In the genomic region with DNA sequence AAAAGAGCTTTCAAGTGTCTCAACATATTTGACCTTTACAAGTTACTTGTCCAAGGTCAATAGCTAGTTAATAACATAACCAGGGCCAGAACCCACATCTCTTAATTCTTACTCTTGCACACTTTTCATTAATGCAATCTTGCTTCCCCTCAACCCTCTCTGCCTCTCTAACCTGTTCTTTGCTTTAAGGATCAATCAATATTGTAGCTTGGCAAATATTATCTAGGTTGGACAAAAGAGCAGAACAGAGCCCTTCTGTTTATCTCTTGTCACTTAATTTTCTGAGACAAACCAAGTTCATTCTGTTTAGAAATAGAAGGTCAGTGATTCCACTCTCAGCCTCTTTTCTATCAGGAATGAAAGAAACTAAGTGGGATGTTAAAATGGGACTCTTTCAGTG, we compare ENCODE assay signal across 40 cellular contexts.
"Had no signal": no experiment of that assay in that cellular context is flagged by ENCODE, and none has a peak within 500 bp of the region (broad histone marks: within the 10 kb centered on the region; RNA-seq: fewer than 3 reads in every experiment).

No MANE protein-coding gene starts in this region.

- H3K27ac Mint-ChIP-seq: activated naive CD4-positive, alpha-beta T cell treated with anti-CD3 and anti-CD28 coated beads for 36 hours; activated naive CD4-positive, alpha-beta T cell treated with anti-CD3 and anti-CD28 coated beads, Interleukin-2, amount 10 ng/mL, durations not matched to agents 7 days and 5 days; activated naive CD4-positive, alpha-beta T cell treated with anti-CD3 and anti-CD28 coated beads, Interleukin-2, amount 50 U/mL, for 24 hours; activated naive CD4-positive, alpha-beta T cell treated with anti-CD3 and anti-CD28 coated beads, Interleukin-2, amount 50 U/mL, for 72 hours; activated naive CD8-positive, alpha-beta T cell; activated naive CD8-positive, alpha-beta T cell treated with anti-CD3 and anti-CD28 coated beads for 36 hours; activated naive CD8-positive, alpha-beta T cell treated with anti-CD3 and anti-CD28 coated beads, Interleukin-2, amount 10 ng/mL, durations not matched to agents 7 days and 5 days; activated naive CD8-positive, alpha-beta T cell treated with anti-CD3 and anti-CD28 coated beads, Interleukin-2, amount 50 U/mL, for 24 hours; activated T-cell treated with anti-CD3 and anti-CD28 coated beads, Interleukin-2, amount 50 U/mL, for 24 hours; activated T-cell treated with anti-CD3 and anti-CD28 coated beads, Interleukin-2, amount 50 U/mL, for 72 hours; activated T-helper 1 cell treated with anti-CD3 and anti-CD28 coated beads, Interleukin-12 subunit alpha, Interleukin-12 subunit beta, Interleukin-2, Interleukin-4 antibody, amounts not matched to agents 30 ng/mL and 10 ng/mL and 1 ng/mL, durations not matched to agents 14 hours and 24 hours and 36 hours; activated T-helper 17 cell treated with anti-CD3 and anti-CD28 coated beads, Interleukin-2, amount 50 U/mL, for 72 hours; activated T-helper 2 cell treated with anti-CD3 and anti-CD28 coated beads, Interferon-gamma antibody, Interleukin-2, Interleukin-4, amounts not matched to agents 10 μg/mL and 5 μg/mL and 100 μg/mL, durations not matched to agents 14 hours and 24 hours and 36 hours; brain had no signal

- H3K27ac ChIP-seq: adrenal gland, ascending aorta, brain microvascular endothelial cell, breast epithelium, cardiac muscle cell had no signal

- FAIRE-seq: astrocyte, bronchial epithelial cell had no signal

- H3K4me1 ChIP-seq: ascending aorta, breast epithelium had no signal

- ATAC-seq: activated naive CD4-positive, alpha-beta T cell treated with anti-CD3 and anti-CD28 coated beads, Interleukin-2, amount 50 U/mL, for 72 hours; activated naive CD8-positive, alpha-beta T cell treated with anti-CD3 and anti-CD28 coated beads, Interleukin-2, amount 50 U/mL, for 24 hours; activated T-cell treated with anti-CD3 and anti-CD28 coated beads, Interleukin-2, amount 50 U/mL, for 4 hours; activated T-cell treated with anti-CD3 and anti-CD28 coated beads, Interleukin-2, amount 50 U/mL, for 72 hours; activated T-helper 17 cell treated with anti-CD3 and anti-CD28 coated beads, Interleukin-2, amount 50 U/mL, for 72 hours; body of pancreas had no signal

- H3K27me3 Mint-ChIP-seq: activated naive CD4-positive, alpha-beta T cell treated with anti-CD3 and anti-CD28 coated beads, Interleukin-2, amount 10 ng/mL, durations not matched to agents 7 days and 5 days; activated naive CD8-positive, alpha-beta T cell; activated naive CD8-positive, alpha-beta T cell treated with anti-CD3 and anti-CD28 coated beads for 36 hours had no signal

- H3K4me3 ChIP-seq: adrenal gland, ascending aorta, body of pancreas, breast epithelium, cardiac muscle cell had no signal

- H3K4me3 Mint-ChIP-seq: activated naive CD4-positive, alpha-beta T cell treated with anti-CD3 and anti-CD28 coated beads for 36 hours; activated naive CD4-positive, alpha-beta T cell treated with anti-CD3 and anti-CD28 coated beads, Interleukin-2, amount 10 ng/mL, durations not matched to agents 7 days and 5 days; activated naive CD4-positive, alpha-beta T cell treated with anti-CD3 and anti-CD28 coated beads, Interleukin-2, amount 50 U/mL, for 24 hours; activated naive CD8-positive, alpha-beta T cell; activated naive CD8-positive, alpha-beta T cell treated with anti-CD3 and anti-CD28 coated beads for 36 hours; activated naive CD8-positive, alpha-beta T cell treated with anti-CD3 and anti-CD28 coated beads, Interleukin-2, amount 10 ng/mL, durations not matched to agents 7 days and 5 days; activated naive CD8-positive, alpha-beta T cell treated with anti-CD3 and anti-CD28 coated beads, Interleukin-2, amount 50 U/mL, for 24 hours; activated T-cell treated with anti-CD3 and anti-CD28 coated beads, Interleukin-2, amount 50 U/mL, for 24 hours; activated T-cell treated with anti-CD3 and anti-CD28 coated beads, Interleukin-2, amount 50 U/mL, for 4 hours; activated T-cell treated with anti-CD3 and anti-CD28 coated beads, Interleukin-2, amount 50 U/mL, for 72 hours; activated T-helper 1 cell treated with anti-CD3 and anti-CD28 coated beads, Interleukin-12 subunit alpha, Interleukin-12 subunit beta, Interleukin-2, Interleukin-4 antibody, amounts not matched to agents 30 ng/mL and 10 ng/mL and 1 ng/mL, durations not matched to agents 14 hours and 24 hours and 36 hours; activated T-helper 17 cell treated with anti-CD3 and anti-CD28 coated beads, Interleukin-2, amount 50 U/mL, for 72 hours; brain; central memory CD8-positive, alpha-beta T cell had no signal

- H3K4me1 Mint-ChIP-seq: activated naive CD4-positive, alpha-beta T cell treated with anti-CD3 and anti-CD28 coated beads, Interleukin-2, amount 10 ng/mL, durations not matched to agents 7 days and 5 days; activated naive CD4-positive, alpha-beta T cell treated with anti-CD3 and anti-CD28 coated beads, Interleukin-2, amount 50 U/mL, for 24 hours; activated naive CD8-positive, alpha-beta T cell treated with anti-CD3 and anti-CD28 coated beads for 36 hours; activated naive CD8-positive, alpha-beta T cell treated with anti-CD3 and anti-CD28 coated beads, Interleukin-2, amount 10 ng/mL, durations not matched to agents 7 days and 5 days; activated naive CD8-positive, alpha-beta T cell treated with anti-CD3 and anti-CD28 coated beads, Interleukin-2, amount 50 U/mL, for 24 hours; activated T-helper 17 cell treated with anti-CD3 and anti-CD28 coated beads, Interleukin-2, amount 50 U/mL, for 72 hours; brain; central memory CD8-positive, alpha-beta T cell had no signal

- DNase-seq: activated effector memory CD4-positive, alpha-beta T cell treated with anti-CD3 and anti-CD28 coated beads, Interleukin-2, amount 50 U/mL, for 16 hours; activated effector memory CD4-positive, alpha-beta T cell treated with Interleukin-2 at 50 U/mL for 16 hours; activated gamma-delta T cell; activated gamma-delta T cell treated with Interleukin-2 at 50 U/mL for 16 hours; activated naive CD4-positive, alpha-beta T cell; activated naive CD4-positive, alpha-beta T cell treated with anti-CD3 and anti-CD28 coated beads for 36 hours; activated naive CD4-positive, alpha-beta T cell treated with anti-CD3 and anti-CD28 coated beads, Interleukin-2, amount 10 ng/mL, durations not matched to agents 7 days and 5 days; activated naive CD4-positive, alpha-beta T cell treated with anti-CD3 and anti-CD28 coated beads, Interleukin-2, amount 50 U/mL, for 16 hours; activated naive CD4-positive, alpha-beta T cell treated with Interleukin-2 at 50 U/mL for 16 hours; activated naive CD8-positive, alpha-beta T cell treated with anti-CD3 and anti-CD28 coated beads for 36 hours; activated naive CD8-positive, alpha-beta T cell treated with anti-CD3 and anti-CD28 coated beads, Interleukin-2, amount 10 ng/mL, durations not matched to agents 7 days and 5 days; activated naive CD8-positive, alpha-beta T cell treated with anti-CD3 and anti-CD28 coated beads, Interleukin-2, amount 50 U/mL, for 24 hours; activated T-cell treated with anti-CD3 and anti-CD28 coated beads, Interleukin-2, amount 50 U/mL, for 1 hour; activated T-cell treated with anti-CD3 and anti-CD28 coated beads, Interleukin-2, amount 50 U/mL, for 24 hours; activated T-cell treated with anti-CD3 and anti-CD28 coated beads, Interleukin-2, amount 50 U/mL, for 4 hours; activated T-cell treated with anti-CD3 and anti-CD28 coated beads, Interleukin-2, amount 50 U/mL, for 48 hours; activated T-cell treated with anti-CD3 and anti-CD28 coated beads, Interleukin-2, amount 50 U/mL, for 72 hours; adrenal gland; amniotic stem cell; amygdala; anterior cingulate cortex; aorta; body of pancreas; brain microvascular endothelial cell; caudate nucleus; central memory CD4-positive, alpha-beta T cell; cerebellar nuclear complex had no signal

- H3K36me3 ChIP-seq: adrenal gland, ascending aorta, brain microvascular endothelial cell, breast epithelium, cardiac muscle cell had no signal

- H3K27me3 ChIP-seq: adrenal gland, ascending aorta, body of pancreas, brain microvascular endothelial cell, breast epithelium, cardiac muscle cell had no signal

- H3K9me3 Mint-ChIP-seq: activated naive CD4-positive, alpha-beta T cell treated with anti-CD3 and anti-CD28 coated beads for 36 hours; activated naive CD4-positive, alpha-beta T cell treated with anti-CD3 and anti-CD28 coated beads, Interleukin-2, amount 10 ng/mL, durations not matched to agents 7 days and 5 days; activated naive CD4-positive, alpha-beta T cell treated with anti-CD3 and anti-CD28 coated beads, Interleukin-2, amount 50 U/mL, for 24 hours; activated naive CD4-positive, alpha-beta T cell treated with anti-CD3 and anti-CD28 coated beads, Interleukin-2, amount 50 U/mL, for 72 hours; activated naive CD8-positive, alpha-beta T cell treated with anti-CD3 and anti-CD28 coated beads for 36 hours; activated naive CD8-positive, alpha-beta T cell treated with anti-CD3 and anti-CD28 coated beads, Interleukin-2, amount 10 ng/mL, durations not matched to agents 7 days and 5 days; activated naive CD8-positive, alpha-beta T cell treated with anti-CD3 and anti-CD28 coated beads, Interleukin-2, amount 50 U/mL, for 24 hours; activated T-cell treated with anti-CD3 and anti-CD28 coated beads, Interleukin-2, amount 50 U/mL, for 24 hours; activated T-cell treated with anti-CD3 and anti-CD28 coated beads, Interleukin-2, amount 50 U/mL, for 4 hours; activated T-cell treated with anti-CD3 and anti-CD28 coated beads, Interleukin-2, amount 50 U/mL, for 72 hours; activated T-helper 1 cell treated with anti-CD3 and anti-CD28 coated beads, Interleukin-12 subunit alpha, Interleukin-12 subunit beta, Interleukin-2, Interleukin-4 antibody, amounts not matched to agents 30 ng/mL and 10 ng/mL and 1 ng/mL, durations not matched to agents 14 hours and 24 hours and 36 hours; activated T-helper 17 cell treated with anti-CD3 and anti-CD28 coated beads, Interleukin-2, amount 50 U/mL, for 72 hours; activated T-helper 2 cell treated with anti-CD3 and anti-CD28 coated beads, Interferon-gamma antibody, Interleukin-2, Interleukin-4, amounts not matched to agents 10 μg/mL and 5 μg/mL and 100 μg/mL, durations not matched to agents 14 hours and 24 hours and 36 hours; central memory CD8-positive, alpha-beta T cell had no signal

- H3K36me3 Mint-ChIP-seq: activated naive CD4-positive, alpha-beta T cell treated with anti-CD3 and anti-CD28 coated beads, Interleukin-2, amount 10 ng/mL, durations not matched to agents 7 days and 5 days; activated naive CD4-positive, alpha-beta T cell treated with anti-CD3 and anti-CD28 coated beads, Interleukin-2, amount 50 U/mL, for 24 hours; activated naive CD4-positive, alpha-beta T cell treated with anti-CD3 and anti-CD28 coated beads, Interleukin-2, amount 50 U/mL, for 72 hours; activated naive CD8-positive, alpha-beta T cell; activated naive CD8-positive, alpha-beta T cell treated with anti-CD3 and anti-CD28 coated beads for 36 hours; activated naive CD8-positive, alpha-beta T cell treated with anti-CD3 and anti-CD28 coated beads, Interleukin-2, amount 10 ng/mL, durations not matched to agents 7 days and 5 days; brain had no signal

- H3K9me3 ChIP-seq: adrenal gland, ascending aorta, body of pancreas, breast epithelium had no signal
